22 cellular contexts compared by ENCODE assay signal in the genomic region with DNA sequence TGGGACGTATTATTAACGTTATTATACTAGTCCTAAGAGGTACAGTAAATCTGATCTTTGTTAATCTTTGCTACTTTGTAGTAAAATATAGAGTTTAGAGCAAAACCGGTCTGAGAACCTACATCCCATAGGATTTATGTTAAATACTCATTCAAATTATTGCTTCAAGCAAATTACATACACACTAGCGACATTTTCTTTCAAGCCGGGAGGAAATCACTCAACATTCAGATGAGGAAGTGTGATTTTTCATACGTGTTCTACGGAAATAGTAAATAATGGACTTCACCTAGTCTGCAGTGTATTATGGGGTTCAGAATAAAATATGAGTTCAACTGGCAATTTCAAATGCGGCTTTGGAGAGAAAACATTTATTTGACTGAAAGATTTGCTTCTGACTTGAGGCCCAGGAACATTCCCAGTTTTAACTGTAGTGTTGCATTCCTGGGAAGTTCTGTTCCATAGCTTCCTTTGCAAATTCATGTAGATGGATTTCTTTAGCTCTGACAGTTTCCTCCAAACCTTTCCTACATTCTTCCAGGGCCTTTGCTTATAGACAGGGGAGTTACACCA. TPM values are rescaled to one million over a fixed set of nuclear protein-coding genes. Genes with fewer than 3 reads are reported as not detected.
"Had no signal": no experiment of that assay in that cellular context is flagged by ENCODE, and none has a peak within 500 bp of the region (broad histone marks: within the 10 kb centered on the region; RNA-seq: fewer than 3 reads in every experiment).

No MANE protein-coding gene starts in this region.

- FAIRE-seq: pancreas had no signal

- H3K27ac ChIP-seq: cardiac muscle cell, foreskin keratinocyte, neutrophil, pancreas, SK-N-MC, suprapubic skin had no signal

- H3K9me3 ChIP-seq: neutrophil, pancreas, suprapubic skin had no signal

- H3K4me3 ChIP-seq: cardiac muscle cell, pancreas, SK-N-MC, suprapubic skin had no signal

- H3K4me1 ChIP-seq: foreskin keratinocyte had no signal

- DNase-seq: activated B cell treated with CpG ODN at 0.5 μM for 24 hours; activated CD4-positive, alpha-beta memory T cell treated with anti-CD3 and anti-CD28 coated beads for 36 hours; activated CD4-positive, alpha-beta T cell treated with anti-CD3 and anti-CD28 coated beads for 4 hours; activated CD8-positive, alpha-beta memory T cell treated with anti-CD3 and anti-CD28 coated beads, Interleukin-2, amount 10 ng/mL, durations not matched to agents 7 days and 5 days; activated naive CD4-positive, alpha-beta T cell treated with Interleukin-2 at 50 U/mL for 16 hours; activated naive CD8-positive, alpha-beta T cell treated with anti-CD3 and anti-CD28 coated beads, Interleukin-2, amount 10 ng/mL, durations not matched to agents 7 days and 5 days; amygdala; effector memory CD8-positive, alpha-beta T cell; foreskin keratinocyte; mesendoderm; pancreas; stimulated activated naive CD8-positive, alpha-beta T cell treated with anti-CD3 and anti-CD28 coated beads, Interleukin-15, Interleukin-2, amounts not matched to agents 100 U/mL and 50 U/mL, for 24 hours; T-cell; trophoblast cell had no signal

- H3K36me3 ChIP-seq: cardiac muscle cell, neutrophil, pancreas, suprapubic skin had no signal

- ATAC-seq: activated CD8-positive, alpha-beta memory T cell treated with anti-CD3 and anti-CD28 coated beads, Interleukin-2, amount 10 ng/mL, durations not matched to agents 7 days and 5 days; effector memory CD8-positive, alpha-beta T cell; foreskin keratinocyte; natural killer cell treated with Interleukin-12 subunit alpha and Interleukin-12 subunit beta and Interleukin-15 and Interleukin-18, amount 100 ng/mL, for 72 hours; pancreas; stimulated activated naive CD8-positive, alpha-beta T cell treated with anti-CD3 and anti-CD28 coated beads, Interleukin-15, Interleukin-2, amounts not matched to agents 100 U/mL and 50 U/mL, for 24 hours; T-cell had no signal

RNA-seq across cellular contexts. Expression of gene HAND2, which starts 5.2 kb away (rescaled TPM):
- total RNA-seq: activated B cell treated with CpG ODN at 0.5 μM for 24 hours; activated CD4-positive, alpha-beta memory T cell treated with anti-CD3 and anti-CD28 coated beads for 36 hours; activated CD8-positive, alpha-beta memory T cell treated with anti-CD3 and anti-CD28 coated beads, Interleukin-2, amount 10 ng/mL, durations not matched to agents 7 days and 5 days; activated naive CD8-positive, alpha-beta T cell treated with anti-CD3 and anti-CD28 coated beads, Interleukin-2, amount 10 ng/mL, durations not matched to agents 7 days and 5 days; dermis microvascular lymphatic vessel endothelial cell; foreskin keratinocyte; kidney epithelial cell; natural killer cell treated with Interleukin-12 subunit alpha and Interleukin-12 subunit beta and Interleukin-15 and Interleukin-18, amount 100 ng/mL, for 72 hours; renal cortical epithelial cell; T-cell had no signal
- polyA plus RNA-seq: foreskin keratinocyte had no signal
